In genomic region chr22:22839570-22840314, GRCh38 we compare ENCODE assay signal across 1 cellular context.
A peak's percentile ranks its signal among the peaks of the same experiment; 100 is the strongest.
TF ChIP-seq lines count a peak whose summit lies in the region.

No MANE protein-coding gene starts in this region.

TF ChIP-seq in K562, 482 proteins besides CTCF, POLR2A, EP300 and RAD21 (continued from another document and continues in another):
- no peak for TF ChIP-seq HMBOX1 (IDR thresholded peaks at IDR 0.05)
- no peak for TF ChIP-seq ARID3B (CRISPR knock-in tag; IDR thresholded peaks at IDR 0.05; ENCODE audit: borderline replicate concordance)
- no peak for TF ChIP-seq XRCC4 (IDR thresholded peaks at IDR 0.05; ENCODE audit: extremely low read depth, insufficient read depth, insufficient read length)
- TF ChIP-seq TBP (optimal IDR thresholded peaks at IDR 0.05; ENCODE audit: low read depth, low read length), result no peak
- TF ChIP-seq JUNB (CRISPR knock-in tag; conservative IDR thresholded peaks at IDR 0.05), result no peak
- no peak for TF ChIP-seq LCOR (CRISPR knock-in tag; IDR thresholded peaks at IDR 0.05)
- TF ChIP-seq STAG1 (CRISPR knock-in tag; IDR thresholded peaks at IDR 0.05; ENCODE audit: borderline replicate concordance), result no peak
- no peak for TF ChIP-seq MNT (conservative IDR thresholded peaks at IDR 0.05)
- no peak for TF ChIP-seq GTF2B (IDR thresholded peaks at IDR 0.05; ENCODE audit: extremely low read depth, insufficient read length)
- no peak for TF ChIP-seq RBM14 (IDR thresholded peaks at IDR 0.05; ENCODE audit: borderline replicate concordance, insufficient read depth, low read depth, low read length)
- TF ChIP-seq ZNF232 (CRISPR knock-in tag; IDR thresholded peaks at IDR 0.05), result 0 out of 2 replicates have a peak, but pooled peaks have one; percentile 45
- TF ChIP-seq DACH1 (IDR thresholded peaks at IDR 0.05; ENCODE audit: partially characterized antibody), result no peak
- TF ChIP-seq ZNF318 (IDR thresholded peaks at IDR 0.05; ENCODE audit: borderline replicate concordance in 1 of 2, low read depth in 1 of 2), result no peak
- TF ChIP-seq ZNF408 (CRISPR knock-in tag; IDR thresholded peaks at IDR 0.05; ENCODE audit: low read depth), result no peak
- no peak for TF ChIP-seq MTA2 (IDR thresholded peaks at IDR 0.05; ENCODE audit: low read depth)
- TF ChIP-seq ZNF197 (CRISPR knock-in tag; IDR thresholded peaks at IDR 0.05; ENCODE audit: low read depth), result no peak
- TF ChIP-seq ZNF57 (CRISPR knock-in tag; IDR thresholded peaks at IDR 0.05), result no peak
- TF ChIP-seq HOXB6 (CRISPR knock-in tag; IDR thresholded peaks at IDR 0.05; ENCODE audit: borderline replicate concordance), result no peak
- no peak for TF ChIP-seq MITF (IDR thresholded peaks at IDR 0.05)
- TF ChIP-seq ELF4 (CRISPR knock-in tag; IDR thresholded peaks at IDR 0.05), result no peak
- TF ChIP-seq MBD1 (CRISPR knock-in tag; IDR thresholded peaks at IDR 0.05), result no peak
- no peak for TF ChIP-seq NR3C1 (CRISPR knock-in tag; IDR thresholded peaks at IDR 0.05)
- no peak for TF ChIP-seq RBM39 (optimal IDR thresholded peaks at IDR 0.05; ENCODE audit: low read depth, low read length)
- peak; percentile 74; the same call in 1 of the 2 replicates for TF ChIP-seq ZBTB43 (CRISPR knock-in tag; IDR thresholded peaks at IDR 0.05)
- TF ChIP-seq CBX5 (IDR thresholded peaks at IDR 0.05; ENCODE audit: borderline replicate concordance, low read depth), result no peak
- no peak for TF ChIP-seq GTF2A2 (tag; IDR thresholded peaks at IDR 0.05)
- TF ChIP-seq TRIM25 (IDR thresholded peaks at IDR 0.05; ENCODE audit: borderline replicate concordance), result no peak
- no peak for TF ChIP-seq ZNF175 (CRISPR knock-in tag; IDR thresholded peaks at IDR 0.05; ENCODE audit: low read depth)
- no peak for TF ChIP-seq NFXL1 (CRISPR knock-in tag; IDR thresholded peaks at IDR 0.05)
- TF ChIP-seq ZNF436 (CRISPR knock-in tag; IDR thresholded peaks at IDR 0.05), result no peak
- no peak for TF ChIP-seq PML (IDR thresholded peaks at IDR 0.05; ENCODE audit: low read length)
- TF ChIP-seq NCOR1 (IDR thresholded peaks at IDR 0.05), result no peak
- TF ChIP-seq ZNF695 (CRISPR knock-in tag; IDR thresholded peaks at IDR 0.05), result no peak
- TF ChIP-seq ZNF184 (CRISPR knock-in tag; IDR thresholded peaks at IDR 0.05), result peak; percentile 60; the same call in 1 of the 2 replicates
- no peak for TF ChIP-seq THRAP3 (IDR thresholded peaks at IDR 0.05; ENCODE audit: borderline replicate concordance)
- TF ChIP-seq MLX (CRISPR knock-in tag; conservative IDR thresholded peaks at IDR 0.05), result 0 out of 4 replicates have a peak, but pooled peaks of 1 of the 2 experiments have one; percentile 43
- no peak for TF ChIP-seq KLF6 (CRISPR knock-in tag; IDR thresholded peaks at IDR 0.05; ENCODE audit: borderline replicate concordance)
- TF ChIP-seq SREBF2 (CRISPR knock-in tag; IDR thresholded peaks at IDR 0.05), result no peak
- no peak for TF ChIP-seq SUPT5H (IDR thresholded peaks at IDR 0.05)
- no peak for TF ChIP-seq KDM1A (IDR thresholded peaks at IDR 0.05)
